28 cellular contexts compared by ENCODE assay signal in genomic region chr18:48893061-48893558, GRCh38. TPM values are rescaled to one million over a fixed set of nuclear protein-coding genes. Genes with fewer than 3 reads are reported as not detected.
DNase-seq lines count a peak whose midpoint lies in the region; ATAC-seq and TF ChIP-seq lines count a peak whose summit lies in the region.
"Had no signal": no experiment of that assay in that cellular context is flagged by ENCODE, and none has a peak within 500 bp of the region (broad histone marks: within the 10 kb centered on the region; RNA-seq: fewer than 3 reads in every experiment).

No MANE protein-coding gene starts in this region.

- ATAC-seq in Right ventricle myocardium superior (ENCODE audit: poor library complexity): no peak
- ATAC-seq: gastroesophageal sphincter, psoas muscle, sciatic nerve had no signal

- H3K9me3 Mint-ChIP-seq in brain (peaks cover 0 to 4% (median 0%) of the 10 kb centered on the region in 5 experiments), HFFc6 (no peaks in the 10 kb centered on the region)
- H3K9me3 Mint-ChIP-seq in CD4-positive, alpha-beta memory T cell: peaks cover 0 to 1% (median 0%) of the 10 kb centered on the region in 8 donors
- H3K9me3 Mint-ChIP-seq: activated CD4-positive, alpha-beta T cell treated with anti-CD3 and anti-CD28 coated beads, Interleukin-2, amount 10 ng/mL, durations not matched to agents 7 days and 5 days; memory B cell had no signal

- no peaks in the 10 kb centered on the region for H3K27me3 ChIP-seq in mucosa of stomach (ENCODE audit: control insufficient read depth, insufficient read depth, low read length)
- H3K27me3 ChIP-seq in CD4-positive, alpha-beta memory T cell (ENCODE audit: insufficient read depth, low read length): no peaks in the 10 kb centered on the region
- H3K27me3 ChIP-seq: gastroesophageal sphincter, neutrophil, SJSA1, tibial nerve had no signal

- H3K9ac ChIP-seq in mucosa of stomach (ENCODE audit: low read length): peak overlapping the region; percentile 3

- no peak overlapping the region for H3K4me3 ChIP-seq in mucosa of stomach (ENCODE audit: low read length)
- H3K4me3 ChIP-seq in CD4-positive, alpha-beta memory T cell (ENCODE audit: low read length in 2 of 2): no peak overlapping the region
- H3K4me3 ChIP-seq: gastroesophageal sphincter, psoas muscle, SJSA1, tibial nerve had no signal

- POLR2A ChIA-PET in CD4-positive, alpha-beta memory T cell (lab: Charles Lee; ENCODE audit: partially characterized antibody): interaction anchor here (0.6 kb wide), 1 partner anchor 191 kb away, joined by 3 read pairs; no protein-coding TSS in a partner anchor

- peaks cover 32% of the 10 kb centered on the region for H3K4me1 ChIP-seq in mucosa of stomach (ENCODE audit: control insufficient read depth, insufficient read depth, low read length)
- H3K4me1 ChIP-seq in CD4-positive, alpha-beta memory T cell (ENCODE audit: insufficient read depth, low read length): no peaks in the 10 kb centered on the region
- H3K4me1 ChIP-seq: psoas muscle had no signal

- H3K27me3 Mint-ChIP-seq in brain (peaks cover 11% of the 10 kb centered on the region), HFFc6 (ENCODE audit: insufficient read depth) (no peaks in the 10 kb centered on the region; the same call in 1 of the 2 replicates)
- H3K27me3 Mint-ChIP-seq in CD4-positive, alpha-beta memory T cell: no peaks in the 10 kb centered on the region
- H3K27me3 Mint-ChIP-seq: activated CD4-positive, alpha-beta T cell treated with anti-CD3 and anti-CD28 coated beads, Interleukin-2, amount 10 ng/mL, durations not matched to agents 7 days and 5 days; B cell; memory B cell had no signal

- CTCF ChIA-PET in CD4-positive, alpha-beta memory T cell (lab: Charles Lee; ENCODE audit: partially characterized antibody): no interaction called here

- H3K9me3 ChIP-seq in mucosa of stomach (ENCODE audit: control insufficient read depth, low read length): no peaks in the 10 kb centered on the region
- no peaks in the 10 kb centered on the region for H3K9me3 ChIP-seq in CD4-positive, alpha-beta memory T cell (ENCODE audit: control insufficient read depth in 1 of 2, low read length in 2 of 2)
- H3K9me3 ChIP-seq: gastroesophageal sphincter, neutrophil, psoas muscle, SJSA1, tibial nerve had no signal

- DNase-seq in cardiac septum (ENCODE audit: low spot score) (peak; percentile 49), Right ventricle myocardium superior (no peak), HFFc6 (no peak), GM13976 (ENCODE audit: low spot score) (no peak), NCI-H2171 treated with DMSO at 0.1 percent for 48 hours (lab: John Stamatoyannopoulos, UW) (no peak)
- no peak for DNase-seq in CD4-positive, alpha-beta memory T cell
- DNase-seq: ACHN; activated CD4-positive, alpha-beta T cell treated with anti-CD3 and anti-CD28 coated beads, Interleukin-2, amount 10 ng/mL, durations not matched to agents 7 days and 5 days; activated naive CD4-positive, alpha-beta T cell; activated T-cell treated with anti-CD3 and anti-CD28 coated beads, Interleukin-2, amount 50 U/mL, for 1 hour; amniotic stem cell; effector CD4-positive, alpha-beta T cell; hypothalamus; NCI-H446 treated with DMSO at 0.1 percent for 48 hours; NCI-H82; psoas muscle; stimulated activated CD4-positive, alpha-beta T cell treated with anti-CD3 and anti-CD28 coated beads, Interleukin-4, amount 100 ng/mL, for 4 hours; T1000 had no signal

- H3K4me1 Mint-ChIP-seq in brain: peaks cover 64% of the 10 kb centered on the region
- peaks cover 5 to 9% (median 7%) of the 10 kb centered on the region in 4 donors for H3K4me1 Mint-ChIP-seq in CD4-positive, alpha-beta memory T cell
- H3K4me1 Mint-ChIP-seq in HFFc6 (ENCODE audit: low read depth): peaks cover 18% of the 10 kb centered on the region

- in situ Hi-C loops in GM13976 (cut with MboI; ENCODE audit: low sequenced_read_pairs, unreplicated experiment): loop anchor here (25.0 kb wide), 1 partner anchor 94 kb away; no protein-coding TSS in a partner anchor

- no peak for TF ChIP-seq CTCF in brain (conservative IDR thresholded peaks at IDR 0.05)
- no peak for TF ChIP-seq CTCF in HFFc6 (IDR thresholded peaks at IDR 0.05)
- no peak for TF ChIP-seq CTCF in GM13976 (IDR thresholded peaks at IDR 0.05; ENCODE audit: borderline replicate concordance, control extremely low read depth, extremely low read depth, insufficient read depth, missing control alignments)

- H3K27ac ChIP-seq in CD4-positive, alpha-beta memory T cell (ENCODE audit: low read depth, low read length): no peak overlapping the region
- H3K27ac ChIP-seq: gastroesophageal sphincter, neutrophil, psoas muscle, SJSA1, tibial nerve, VCaP had no signal

- no peaks in the 10 kb centered on the region for H3K36me3 ChIP-seq in mucosa of stomach (ENCODE audit: control insufficient read depth, insufficient read depth, low read length)
- no peaks in the 10 kb centered on the region for H3K36me3 ChIP-seq in CD4-positive, alpha-beta memory T cell (ENCODE audit: insufficient read depth, low read length)
- H3K36me3 ChIP-seq: gastroesophageal sphincter, neutrophil, SJSA1, tibial nerve had no signal

- peak overlapping the region; percentile 19 to 89 (median 61) for H3K27ac Mint-ChIP-seq in brain
- no peak overlapping the region for H3K27ac Mint-ChIP-seq in CD4-positive, alpha-beta memory T cell
- H3K27ac Mint-ChIP-seq in HFFc6: no peak overlapping the region
- H3K27ac Mint-ChIP-seq: activated CD4-positive, alpha-beta T cell treated with anti-CD3 and anti-CD28 coated beads, Interleukin-2, amount 10 ng/mL, durations not matched to agents 7 days and 5 days; B cell; memory B cell had no signal

- H3K36me3 Mint-ChIP-seq in brain (no peaks in the 10 kb centered on the region), HFFc6 (ENCODE audit: low read depth) (no peaks in the 10 kb centered on the region)
- H3K36me3 Mint-ChIP-seq in CD4-positive, alpha-beta memory T cell: no peaks in the 10 kb centered on the region
- H3K36me3 Mint-ChIP-seq: memory B cell had no signal

- no peak overlapping the region for H3K4me3 Mint-ChIP-seq in brain
- H3K4me3 Mint-ChIP-seq in CD4-positive, alpha-beta memory T cell: no peak overlapping the region
- no peak overlapping the region for H3K4me3 Mint-ChIP-seq in HFFc6
- H3K4me3 Mint-ChIP-seq: activated CD4-positive, alpha-beta T cell treated with anti-CD3 and anti-CD28 coated beads, Interleukin-2, amount 10 ng/mL, durations not matched to agents 7 days and 5 days; B cell; memory B cell had no signal

- intact Hi-C loops in cardiac septum (cut with DNase I) (no loop called here), Right ventricle myocardium superior (cut with DNase I) (no loop called here)
- intact Hi-C loops in CD4-positive, alpha-beta memory T cell (cut with micrococcal nuclease): no loop called here

RNA-seq across cellular contexts. Expression of gene SMAD7, which starts 57.7 kb away (rescaled TPM):
- total RNA-seq in cardiac septum (42.4 TPM), Right ventricle myocardium superior (14.0 TPM)
- polyA plus RNA-seq in brain (ENCODE audit: insufficient read depth, low read depth, low replicate concordance): 8.0 TPM
- total RNA-seq in CD4-positive, alpha-beta memory T cell: 10 to 100 TPM; 31.0 to 31.2 TPM
- polyA plus RNA-seq in CD4-positive, alpha-beta memory T cell: 1 to 10 TPM; 2.7 to 4.7 TPM
- total RNA-seq in HFFc6 (2021; fragmentation: NEBNext Ultra II Directional; extraction: Animal tissue kit (Norgen Biotek cat#: 25700)): 10 to 100 TPM; 29.6 to 35.8 (median 30.7) TPM

Comparison
In these comparisons a context has a peak if more than half of its experiments do, and no peak if none do; other contexts are left out.
1. H3K27ac Mint-ChIP-seq: peak in brain (5 of 5); none in CD4-positive, alpha-beta memory T cell (0 of 7) and HFFc6 (single experiment).